In genomic region chr16:66361604-66362135, GRCh38 we compare ENCODE assay signal across 1 cellular context.
TF ChIP-seq lines count a peak whose summit lies in the region.

No MANE protein-coding gene starts in this region.

TF ChIP-seq in HepG2, 621 proteins besides CTCF, POLR2A, EP300 and RAD21:
- peak; percentile 59; the same call in 1 of the 2 replicates for TF ChIP-seq ZNF768 (CRISPR knock-in tag; IDR thresholded peaks at IDR 0.05)
- TF ChIP-seq FOXA1 (IDR thresholded peaks at IDR 0.05), result no peak
- TF ChIP-seq FOXA1 (CRISPR knock-in tag; IDR thresholded peaks at IDR 0.05), result no peak
